9 cellular contexts compared by ENCODE assay signal in the genomic region with DNA sequence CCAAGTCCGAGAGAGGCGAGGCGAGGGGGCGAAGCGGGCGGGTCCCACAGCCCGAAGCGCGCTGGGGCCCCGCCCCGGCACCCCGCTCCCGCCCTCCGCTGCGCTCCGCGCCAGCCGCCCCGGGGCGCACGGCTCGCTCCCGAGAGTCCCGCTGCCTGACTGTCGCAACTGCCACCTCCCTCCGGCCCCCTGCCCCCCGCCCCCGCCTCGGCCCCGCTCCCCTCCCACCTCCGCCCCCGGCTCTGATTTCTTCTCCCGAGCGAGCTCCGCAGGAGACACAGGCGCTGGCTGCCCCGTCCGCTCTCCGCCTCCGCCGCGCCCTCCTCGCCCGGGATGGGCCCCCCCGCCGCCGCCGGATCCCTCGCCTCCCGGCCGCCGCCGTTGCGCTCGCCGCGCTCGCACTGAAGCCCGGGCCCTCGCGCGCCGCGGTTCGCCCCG. TPM values are rescaled to one million over a fixed set of nuclear protein-coding genes. Genes with fewer than 3 reads are reported as not detected.
DNase-seq lines count a peak whose midpoint lies in the region; ATAC-seq and TF ChIP-seq lines count a peak whose summit lies in the region.
"Had no signal": no experiment of that assay in that cellular context is flagged by ENCODE, and none has a peak within 500 bp of the region (broad histone marks: within the 10 kb centered on the region; RNA-seq: fewer than 3 reads in every experiment).

WNT6 (plus strand) TSS at position 250 of the 438 bp plus-strand sequence. CDS start 233 bp downstream, outside the sequence.

- no peak within 1 kb of the TSS for H3K27ac Mint-ChIP-seq in natural killer cell

- H4K20me1 ChIP-seq in HCT116 (ENCODE audit: insufficient read depth), result no peaks in the 10 kb centered on the region

- CTCF ChIA-PET in A673 (lab: Charles Lee) (interaction anchor here (2.1 kb wide), 1 partner anchor 12 kb away, joined by 5 read pairs; no protein-coding TSS in a partner anchor), HCT116 (lab: Charles Lee) (interaction anchor here (0.6 to 1.9 kb wide), 4 partner anchors 10 to 149 kb away, joined by 3 to 13 read pairs (median 3); partner anchors contain the start of gene TTLL4), HEK293T (lab: Yijun Ruan, JAX) (interaction anchor here (0.6 to 1.0 kb wide), 3 partner anchors 17 to 148 kb away, joined by 3 to 6 read pairs (median 4); no protein-coding TSS in a partner anchor)

- peak within 1 kb of the TSS; percentile 86 for H2AFZ ChIP-seq in HCT116 (ENCODE audit: low read depth, low read length, poor library complexity, severe bottlenecking)

- H3K4me3 Mint-ChIP-seq in natural killer cell, result peak within 1 kb of the TSS; percentile 64

- H3K4me3 ChIP-seq in A673 (ENCODE audit: low read depth, low read length, poor library complexity, severe bottlenecking) (peak within 1 kb of the TSS; percentile 40), HCT116 (replicated peaks in 1 of 2; ENCODE audit: low read depth in 1 of 2, low read length in 2 of 2) (peak within 1 kb of the TSS; percentile 44 to 61), dorsolateral prefrontal cortex (peak within 1 kb of the TSS in 50 of 59 donors; percentile 5 to 59 (median 40))

- POLR2A ChIA-PET in A673 (lab: Charles Lee; ENCODE audit: low non-redundant PET), result no interaction called here
- POLR2A ChIA-PET in HCT116 (lab: Charles Lee), result no interaction called here
- POLR2A ChIA-PET in HEK293T (lab: Yijun Ruan, JAX), result interaction anchor here (0.7 kb wide), 1 partner anchor 50 kb away, joined by 3 read pairs; no protein-coding TSS in a partner anchor

- H3K9me3 Mint-ChIP-seq in natural killer cell, result no peaks in the 10 kb centered on the region

- peaks cover 0 to 26% of the 10 kb centered on the region in 2 donors for H3K4me1 Mint-ChIP-seq in natural killer cell

- H3K27ac ChIP-seq in A673 (ENCODE audit: low read depth, low read length, poor library complexity, severe bottlenecking), result no peak within 1 kb of the TSS
- H3K27ac ChIP-seq in HCT116 (ENCODE audit: low read depth, low read length), result no peak within 1 kb of the TSS; the same call in 1 of the 2 replicates
- peak within 1 kb of the TSS in 4 of 59 donors; percentile 35 to 58 (median 40) for H3K27ac ChIP-seq in dorsolateral prefrontal cortex

- peak within 1 kb of the TSS; percentile 93 for H3K4me2 ChIP-seq in HCT116 (ENCODE audit: low read length)

- no TSS peak for BruUV-seq in A673 (replicated peaks; lab: Mats Ljungman, UMichigan)
- BruUV-seq in HCT116 (replicated peaks; lab: Mats Ljungman, UMichigan), result no TSS peak

- peaks cover 73 to 75% of the 10 kb centered on the region in 2 donors for H3K27me3 Mint-ChIP-seq in natural killer cell (ENCODE audit: low read depth in 2 of 2)

- H3K79me2 ChIP-seq in HCT116 (ENCODE audit: insufficient read depth, low read length), result no peaks in the 10 kb centered on the region

- no peaks in the 10 kb centered on the region for H3K9me2 ChIP-seq in HCT116 (ENCODE audit: insufficient read depth)

- H3K27me3 ChIP-seq in A673 (replicated peaks; ENCODE audit: insufficient read depth, low read depth, low read length, poor library complexity) (peaks cover 23% of the 10 kb centered on the region), HCT116 (ENCODE audit: insufficient read depth, low read length) (peaks cover 13% of the 10 kb centered on the region; the same call in 1 of the 2 replicates), dorsolateral prefrontal cortex (peaks cover 0 to 89% (median 58%) of the 10 kb centered on the region in 45 donors)

- DNase-seq in A673 (ENCODE audit: low spot score) (no peak), HCT116 (ENCODE audit: low read depth, low spot score) (no peak), dorsolateral prefrontal cortex (no peak), natural killer cell (no peak), NCI-H2107 (lab: John Stamatoyannopoulos, UW) (no peak), HEK293T (ENCODE audit: extremely low spot score) (no peak)

- intact Hi-C loops in A673 (cut with micrococcal nuclease; ENCODE audit: unreplicated experiment), result loop anchor here (10.0 kb wide), 2 partner anchors 295 to 435 kb away; no protein-coding TSS in a partner anchor
- intact Hi-C loops in HCT116 (cut with micrococcal nuclease), result no loop called here
- intact Hi-C loops in dorsolateral prefrontal cortex (cut with DNase I), result no loop called here
- intact Hi-C loops in natural killer cell (cut with micrococcal nuclease), result loop anchor here (10.0 kb wide), 1 partner anchor 585 kb away; the partner anchor contains the start of genes AAMP and PNKD

- no peak for TF ChIP-seq POLR2A in HCT116 (IDR thresholded peaks at IDR 0.05; ENCODE audit: borderline replicate concordance, extremely low read depth, insufficient read depth, insufficient read length)

- RAD21 ChIA-PET in HCT116 (lab: Charles Lee; ENCODE audit: low non-redundant PET in 1 of 2, low total read pairs in 2 of 2, uncharacterized antibody in 2 of 2, unreplicated experiment in 2 of 2), result no interaction called here

- H3K9ac ChIP-seq in HCT116 (ENCODE audit: low read length), result peak within 1 kb of the TSS; percentile 42; the same call in 1 of the 2 replicates

- peak; percentile 53 for ATAC-seq in HCT116
- ATAC-seq in natural killer cell, result peak in 1 of 3 donors; percentile 32
- ATAC-seq in GM21526 (IDR thresholded peaks at IDR 0.05; ENCODE audit: low FRiP score, unreplicated experiment), result no peak
- ATAC-seq in GM19452 (IDR thresholded peaks at IDR 0.05; ENCODE audit: unreplicated experiment), result no peak

- TF ChIP-seq RAD21 in HCT116 (IDR thresholded peaks at IDR 0.05; ENCODE audit: low read depth), result no peak

- peaks cover 12% of the 10 kb centered on the region for H3K4me1 ChIP-seq in A673 (ENCODE audit: insufficient read depth, low read length, poor library complexity, severe bottlenecking)
- H3K4me1 ChIP-seq in HCT116 (ENCODE audit: control insufficient read depth in 1 of 2, insufficient read depth in 2 of 2, low read length in 2 of 2), result peaks cover 12 to 34% of the 10 kb centered on the region in 2 experiments

- H3K9me3 ChIP-seq in A673 (ENCODE audit: low read depth, low read length, poor library complexity, severe bottlenecking), result no peaks in the 10 kb centered on the region
- no peaks in the 10 kb centered on the region for H3K9me3 ChIP-seq in HCT116 (ENCODE audit: control insufficient read depth in 1 of 2, insufficient read depth in 1 of 2, low read depth in 1 of 2, low read length in 2 of 2)

- no peak for TF ChIP-seq CTCF in A673 (conservative IDR thresholded peaks at IDR 0.05; ENCODE audit: low read depth, low read length)
- TF ChIP-seq CTCF in HCT116 (IDR thresholded peaks at IDR 0.05 in 2 of 3, conservative IDR thresholded peaks at IDR 0.05 in 1 of 3; ENCODE audit: borderline replicate concordance in 1 of 3, insufficient read depth in 1 of 3, low read depth in 2 of 3, low read length in 2 of 3), result no peak
- no peak for TF ChIP-seq CTCF in dorsolateral prefrontal cortex (IDR thresholded peaks at IDR 0.05 in 54 of 56, conservative IDR thresholded peaks at IDR 0.05 in 2 of 56; ENCODE audit: low read depth in 1 of 56, partially characterized antibody in 56 of 56)
- no peak for TF ChIP-seq CTCF in natural killer cell (IDR thresholded peaks at IDR 0.05)

- H3K36me3 Mint-ChIP-seq in natural killer cell, result no peaks in the 10 kb centered on the region

- no peaks in the 10 kb centered on the region for H3K36me3 ChIP-seq in A673 (ENCODE audit: insufficient read depth, low read length, poor library complexity, severe bottlenecking)
- H3K36me3 ChIP-seq in HCT116 (ENCODE audit: control insufficient read depth in 1 of 2, insufficient read depth in 2 of 2, low read length in 2 of 2), result no peaks in the 10 kb centered on the region

TF ChIP-seq in HCT116, 20 proteins besides CTCF, POLR2A, EP300 and RAD21 (continues in another document):
- TF ChIP-seq ATF3 (IDR thresholded peaks at IDR 0.05) (no peak), SIN3A (IDR thresholded peaks at IDR 0.05; ENCODE audit: low read depth) (no peak)

TF ChIP-seq in HEK293T, 16 proteins besides CTCF, POLR2A, EP300 and RAD21:
- TF ChIP-seq ARNT (IDR thresholded peaks at IDR 0.05), result no peak
- TF ChIP-seq LEF1 (IDR thresholded peaks at IDR 0.05; ENCODE audit: borderline replicate concordance), result no peak
- no peak for TF ChIP-seq FOXA1 (IDR thresholded peaks at IDR 0.05)
- no peak for TF ChIP-seq CTBP1 (IDR thresholded peaks at IDR 0.05; ENCODE audit: borderline replicate concordance)
- no peak for TF ChIP-seq BHLHE40 (IDR thresholded peaks at IDR 0.05; ENCODE audit: borderline replicate concordance)
- no peak for TF ChIP-seq NFRKB (IDR thresholded peaks at IDR 0.05)
- TF ChIP-seq, protein P1, sequence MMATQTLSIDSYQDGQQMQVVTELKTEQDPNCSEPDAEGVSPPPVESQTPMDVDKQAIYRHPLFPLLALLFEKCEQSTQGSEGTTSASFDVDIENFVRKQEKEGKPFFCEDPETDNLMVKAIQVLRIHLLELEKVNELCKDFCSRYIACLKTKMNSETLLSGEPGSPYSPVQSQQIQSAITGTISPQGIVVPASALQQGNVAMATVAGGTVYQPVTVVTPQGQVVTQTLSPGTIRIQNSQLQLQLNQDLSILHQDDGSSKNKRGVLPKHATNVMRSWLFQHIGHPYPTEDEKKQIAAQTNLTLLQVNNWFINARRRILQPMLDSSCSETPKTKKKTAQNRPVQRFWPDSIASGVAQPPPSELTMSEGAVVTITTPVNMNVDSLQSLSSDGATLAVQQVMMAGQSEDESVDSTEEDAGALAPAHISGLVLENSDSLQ (IDR thresholded peaks at IDR 0.05), result no peak
- no peak for TF ChIP-seq SP1 (IDR thresholded peaks at IDR 0.05)
- no peak for TF ChIP-seq HDGF (IDR thresholded peaks at IDR 0.05; ENCODE audit: borderline replicate concordance)
- TF ChIP-seq FOXM1 (IDR thresholded peaks at IDR 0.05; ENCODE audit: borderline replicate concordance), result no peak

RNA-seq across cellular contexts. Expression of gene WNT6, which starts in this region (rescaled TPM):
- total RNA-seq in A673 (2021) (not detected in 2 replicates), HCT116 (2021; ENCODE audit: unreplicated experiment) (1.4 TPM), dorsolateral prefrontal cortex (1 to 10 TPM in 58 of 120 experiments, under 1 TPM in 56, not detected in 6; 0.31 to 4.9 (median 1.0) TPM), natural killer cell (not detected)
- polyA plus RNA-seq in HCT116 (2012), result 2.2 and 2.4 TPM in 2 replicates
- total RNA-seq: pulmonary artery endothelial cell had no signal

Comparison
In these comparisons a context has a peak if more than half of its experiments do, and no peak if none do; other contexts are left out.
1. intact Hi-C loops: an anchor here in A673 (10.0 kb wide) and natural killer cell (10.0 kb wide); none called in HCT116 and dorsolateral prefrontal cortex.